ENCODE assay signal across 19 cellular contexts in the genomic region with DNA sequence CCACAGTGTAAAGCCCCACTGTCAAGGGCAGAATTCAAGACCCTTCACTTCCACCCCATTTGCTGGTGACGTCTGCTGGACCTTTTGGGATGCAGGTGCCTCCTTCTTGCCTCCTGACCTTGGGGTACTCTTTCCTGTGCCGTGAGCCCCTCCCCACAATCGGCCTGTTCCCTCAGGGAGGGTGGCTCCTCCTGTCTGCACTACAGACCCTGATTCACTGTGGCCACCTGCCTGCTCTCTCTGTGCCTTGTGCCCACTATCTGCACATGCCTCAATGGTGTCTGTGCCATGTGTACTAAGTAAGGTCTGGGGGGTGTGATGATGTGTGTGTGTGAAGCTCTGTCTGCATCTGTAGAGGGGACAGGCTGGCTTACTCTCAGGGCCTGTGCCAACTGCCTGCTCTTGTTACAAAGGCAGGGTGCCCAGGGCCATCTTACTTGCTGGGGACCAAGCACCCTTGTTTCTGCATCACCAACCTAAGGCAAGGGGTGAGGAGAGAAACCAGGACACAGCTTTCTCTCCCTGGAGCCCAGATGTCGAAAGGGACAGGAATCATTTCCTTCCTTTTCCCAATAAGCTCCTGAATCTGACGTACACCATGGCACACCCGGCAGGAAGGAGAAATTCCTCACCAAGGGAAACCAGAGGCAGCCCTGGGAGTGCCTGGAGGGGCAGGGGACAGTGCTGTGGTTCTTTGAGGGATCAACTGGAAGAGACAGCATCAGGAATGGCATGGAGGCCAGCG. TPM values are rescaled to one million over a fixed set of nuclear protein-coding genes. Genes with fewer than 3 reads are reported as not detected.
DNase-seq lines count a peak whose midpoint lies in the region; ATAC-seq, FAIRE-seq and TF ChIP-seq lines count a peak whose summit lies in the region.
"Had no signal": no experiment of that assay in that cellular context is flagged by ENCODE, and none has a peak within 500 bp of the region (broad histone marks: within the 10 kb centered on the region; RNA-seq: fewer than 3 reads in every experiment).

No MANE protein-coding gene starts in this region.

- intact Hi-C loops in IMR-90 (cut with micrococcal nuclease) (no loop called here), kidney (cut with DNase I) (no loop called here), gastrocnemius medialis (cut with DNase I; ENCODE audit: low total_unique reads) (no loop called here)

- CTCF ChIA-PET in AG04450 (lab: Charles Lee) = interaction anchor here (0.6 to 1.2 kb wide), 3 partner anchors 23 to 381 kb away, joined by 3 to 6 read pairs (median 3); no protein-coding TSS in a partner anchor
- CTCF ChIA-PET in IMR-90 (lab: Yijun Ruan, JAX) = interaction anchor here (1.0 kb wide), 1 partner anchor 10 kb away, joined by 3 read pairs; no protein-coding TSS in a partner anchor

- TF ChIP-seq CTCF in AG04450 (IDR thresholded peaks at IDR 0.05; ENCODE audit: low read depth, low read length) = no peak
- no peak for TF ChIP-seq CTCF in IMR-90 (conservative IDR thresholded peaks at IDR 0.05; ENCODE audit: low read depth, low read length)
- no peak for TF ChIP-seq CTCF in kidney (IDR thresholded peaks at IDR 0.05; ENCODE audit: borderline replicate concordance, extremely low read depth, insufficient read depth)
- TF ChIP-seq CTCF in gastrocnemius medialis (IDR thresholded peaks at IDR 0.05 in 4 of 5, conservative IDR thresholded peaks at IDR 0.05 in 1 of 5) = no peak

- H3K4me2 ChIP-seq in IMR-90 (ENCODE audit: low read depth, low read length) = no peak overlapping the region

- peak overlapping the region; percentile 31 for H2AK9ac ChIP-seq in IMR-90 (replicated peaks; ENCODE audit: low read depth, low read length, poor library complexity)

- no peak overlapping the region for H3K9ac ChIP-seq in IMR-90 (ENCODE audit: low read depth, low read length)
- no peak overlapping the region for H3K9ac ChIP-seq in kidney (ENCODE audit: low read length in 2 of 2)

- dilution Hi-C loops in IMR-90 (cut with HindIII; ENCODE audit: low sequenced_read_pairs, unreplicated experiment) = no loop called here

- no peak overlapping the region for H3K4ac ChIP-seq in IMR-90 (ENCODE audit: low read depth, low read length)

- POLR2A ChIA-PET in AG04450 (lab: Yijun Ruan, JAX) = no interaction called here
- POLR2A ChIA-PET in IMR-90 (lab: Charles Lee; ENCODE audit: unreplicated experiment) = no interaction called here

- H3K36me3 ChIP-seq in IMR-90 (ENCODE audit: control insufficient read depth, insufficient read depth, low read length) (peaks cover 16% of the 10 kb centered on the region), kidney (ENCODE audit: control insufficient read depth in 1 of 2, insufficient read depth in 2 of 2, low read length in 2 of 2) (peaks cover 8 to 9% of the 10 kb centered on the region in 2 donors), gastrocnemius medialis (peaks cover 0 to 12% of the 10 kb centered on the region in 2 donors)

- no peak overlapping the region for H3K56ac ChIP-seq in IMR-90 (ENCODE audit: extremely low read depth, insufficient read depth, low read length)

- DNase-seq in AG04450 (ENCODE audit: low read depth, low spot score) (no peak), IMR-90 (no peak), kidney (no peak), gastrocnemius medialis (no peak), NCI-H1092 (lab: John Stamatoyannopoulos, UW) (no peak)
- DNase-seq: activated CD4-positive, CD25-positive, alpha-beta regulatory T cell; activated naive CD4-positive, alpha-beta T cell; DMS 273 treated with DMSO at 0.1 percent for 48 hours; hypothalamus; left colon; NCI-H1092 treated with DMSO at 0.1 percent for 48 hours; NCI-H2171; NK-92 treated with Interleukin-12 subunit alpha and Interleukin-12 subunit beta, amount 100 ng/mL, for 24 hours; SHP77 had no signal

- no peak overlapping the region for H4K91ac ChIP-seq in IMR-90 (ENCODE audit: insufficient read depth, low read depth, low read length)

- no peak overlapping the region for H2BK120ac ChIP-seq in IMR-90 (ENCODE audit: low read depth, low read length)

- H2AK5ac ChIP-seq in IMR-90 (ENCODE audit: low read depth, low read length) = peak overlapping the region; percentile 25

- no peak overlapping the region for H4K5ac ChIP-seq in IMR-90 (ENCODE audit: low read depth, low read length)

- H3K4me1 ChIP-seq in IMR-90 (ENCODE audit: control insufficient read depth, insufficient read depth, low read length) (peaks cover 17% of the 10 kb centered on the region), kidney (ENCODE audit: control insufficient read depth in 1 of 2, insufficient read depth in 1 of 2, low read depth in 1 of 2, low read length in 2 of 2) (peaks cover 3 to 18% of the 10 kb centered on the region in 2 donors), gastrocnemius medialis (peaks cover 56 to 64% of the 10 kb centered on the region in 2 donors)

- peaks cover 5% of the 10 kb centered on the region for H4K20me1 ChIP-seq in IMR-90 (ENCODE audit: insufficient read depth, low read length)

- peaks cover 32 to 81% of the 10 kb centered on the region in 2 experiments for H3K79me1 ChIP-seq in IMR-90 (ENCODE audit: low read depth in 1 of 2, low read length in 2 of 2)

- no peak overlapping the region for H3K18ac ChIP-seq in IMR-90 (ENCODE audit: low read depth, low read length)

- H3K9me1 ChIP-seq in IMR-90 (ENCODE audit: insufficient read depth, low read length) = peaks cover 17% of the 10 kb centered on the region; the same call in 1 of the 2 replicates

- no peaks in the 10 kb centered on the region for H3K9me3 ChIP-seq in AG04450 (ENCODE audit: control insufficient read depth, insufficient read depth, low read length)
- H3K9me3 ChIP-seq in IMR-90 (ENCODE audit: control insufficient read depth, insufficient read depth, low read length) = no peaks in the 10 kb centered on the region
- H3K9me3 ChIP-seq in kidney (ENCODE audit: control insufficient read depth in 1 of 2, low read length in 2 of 2) = no peaks in the 10 kb centered on the region
- no peaks in the 10 kb centered on the region for H3K9me3 ChIP-seq in gastrocnemius medialis

- H3K4me3 ChIP-seq in AG04450 (ENCODE audit: low read depth, low read length) (no peak overlapping the region), IMR-90 (ENCODE audit: insufficient read depth, low read depth, low read length) (no peak overlapping the region), kidney (ENCODE audit: low read length in 2 of 2) (no peak overlapping the region), gastrocnemius medialis (peak overlapping the region in 1 of 4 donors; percentile 4)

- no peak overlapping the region for H2BK5ac ChIP-seq in IMR-90 (ENCODE audit: low read depth, low read length, poor library complexity, severe bottlenecking)

- BruUV-seq in IMR-90 (replicated peaks; lab: Mats Ljungman, UMichigan) = no TSS peak

- no peak for ATAC-seq in IMR-90 (ENCODE audit: low read depth)
- no peak for ATAC-seq in gastrocnemius medialis
- no peak for ATAC-seq in HG03520 (IDR thresholded peaks at IDR 0.05; ENCODE audit: unreplicated experiment)
- ATAC-seq in HG02870 (IDR thresholded peaks at IDR 0.05; ENCODE audit: unreplicated experiment) = no peak
- no peak for ATAC-seq in GM21381 (IDR thresholded peaks at IDR 0.05; ENCODE audit: unreplicated experiment)
- ATAC-seq: left colon; naive thymus-derived CD8-positive, alpha-beta T cell; stimulated activated memory B cell treated with anti-CD40 and anti-IgM and Interleukin-4, amounts not matched to agents 10 μg/mL and 1 μg/mL and 100 μg/mL, for 72 hours had no signal

- H3K23ac ChIP-seq in IMR-90 (ENCODE audit: low read depth, low read length) = peak overlapping the region; percentile 3

- no peak for TF ChIP-seq POLR2A in IMR-90 (IDR thresholded peaks at IDR 0.05; ENCODE audit: low read depth, low read length)
- TF ChIP-seq POLR2A in gastrocnemius medialis (IDR thresholded peaks at IDR 0.05) = no peak

- no peak for FAIRE-seq in kidney (lab: Jason Lieb, UNC)

- no peak overlapping the region; a peak in 1 of 4 replicates for H4K8ac ChIP-seq in IMR-90 (ENCODE audit: low read depth in 2 of 2, low read length in 2 of 2)

- H2BK15ac ChIP-seq in IMR-90 (ENCODE audit: low read depth, low read length) = no peak overlapping the region

- no peaks in the 10 kb centered on the region for H3K27me3 ChIP-seq in AG04450 (ENCODE audit: control insufficient read depth, insufficient read depth, low read length)
- H3K27me3 ChIP-seq in IMR-90 (ENCODE audit: control insufficient read depth, insufficient read depth, low read length) = no peaks in the 10 kb centered on the region
- no peaks in the 10 kb centered on the region for H3K27me3 ChIP-seq in gastrocnemius medialis

- H3K27ac ChIP-seq in AG04450 (ENCODE audit: low read depth, low read length) = peak overlapping the region; percentile 21
- H3K27ac ChIP-seq in IMR-90 (ENCODE audit: insufficient read depth, low read length) = no peak overlapping the region
- peak overlapping the region; percentile 70 to 82 for H3K27ac ChIP-seq in kidney (ENCODE audit: low read depth in 2 of 2, low read length in 2 of 2)
- H3K27ac ChIP-seq in gastrocnemius medialis = peak overlapping the region; percentile 37 to 89 (median 65)

- peak overlapping the region; percentile 78 for H3K14ac ChIP-seq in IMR-90 (replicated peaks; ENCODE audit: low read depth, low read length)

- WGBS in IMR-90 (ENCODE audit: extremely low coverage in 2 of 2, insufficient read length in 1 of 2), 2 experiments = 100% methylated on average over 1 of the region's 7 CpGs; no CpG with 5 or more reads in 1 of the 2 experiments

- TF ChIP-seq RAD21 in IMR-90 (IDR thresholded peaks at IDR 0.05; ENCODE audit: low read length) = no peak

- in situ Hi-C loops in IMR-90 (cut with MboI; ENCODE audit: low sequenced_read_pairs) = no loop called here
- in situ Hi-C loops in gastrocnemius medialis (cut with MboI; ENCODE audit: low sequenced_read_pairs in 4 of 4) = loop anchor here in 2 of 4 donors (10.0 kb wide), 1 partner anchor 234 kb away; no protein-coding TSS in a partner anchor

- no peak overlapping the region for H2AFZ ChIP-seq in IMR-90 (replicated peaks; ENCODE audit: low read length, poor library complexity)

- no peak overlapping the region for H2BK20ac ChIP-seq in IMR-90 (ENCODE audit: low read depth, low read length)

RNA-seq across cellular contexts. Expression of a gene that starts 3.7 kb away (rescaled TPM):
- 17.7 and 21.2 TPM in 2 replicates for polyA plus RNA-seq in AG04450 (2011; rRNA removed)
- polyA minus RNA-seq in AG04450 (2011; rRNA and poly(A)+ RNA removed) = 11.4 and 12.0 TPM in 2 replicates
- total RNA-seq in IMR-90 (2012; rRNA removed) = 20.8 and 25.0 TPM in 2 replicates
- 30.3 and 34.0 TPM in 2 replicates for polyA plus RNA-seq in IMR-90 (2012; rRNA removed)
- 23.8 and 28.1 TPM in 2 replicates for polyA plus RNA-seq in IMR-90 (2012; cell fraction: cytosol; rRNA removed)
- polyA plus RNA-seq in IMR-90 (2012; cell fraction: nucleus; rRNA removed; ENCODE audit: low replicate concordance) = 59.4 and 83.4 TPM in 2 replicates
- 42.5 TPM for total RNA-seq in kidney
- polyA plus RNA-seq in kidney (ENCODE audit: insufficient read depth, low read depth, low replicate concordance) = 13.8 TPM
- total RNA-seq in gastrocnemius medialis = 10 to 100 TPM; 10.2 to 13.8 (median 11.0) TPM

RNA-seq across cellular contexts. Expression of a gene that starts 33.6 kb away (rescaled TPM):
- polyA plus RNA-seq in AG04450 (2011; rRNA removed) (10.3 and 13.2 TPM in 2 replicates), IMR-90 (2012; rRNA removed) (21.8 and 23.0 TPM in 2 replicates), kidney (ENCODE audit: insufficient read depth, low read depth, low replicate concordance) (8.1 TPM)
- polyA minus RNA-seq in AG04450 (2011; rRNA and poly(A)+ RNA removed) = 15.9 and 21.4 TPM in 2 replicates
- total RNA-seq in IMR-90 (2012; rRNA removed) (19.7 and 23.5 TPM in 2 replicates), kidney (26.7 TPM), gastrocnemius medialis (10 to 100 TPM in 3 of 4 donors, 1 to 10 TPM in 1; 8.2 to 15.7 (median 14.2) TPM)
- polyA plus RNA-seq in IMR-90 (2012; cell fraction: cytosol; rRNA removed) = 7.9 and 10.6 TPM in 2 replicates
- 57.4 and 109 TPM in 2 replicates for polyA plus RNA-seq in IMR-90 (2012; cell fraction: nucleus; rRNA removed; ENCODE audit: low replicate concordance)
